In the genomic region with DNA sequence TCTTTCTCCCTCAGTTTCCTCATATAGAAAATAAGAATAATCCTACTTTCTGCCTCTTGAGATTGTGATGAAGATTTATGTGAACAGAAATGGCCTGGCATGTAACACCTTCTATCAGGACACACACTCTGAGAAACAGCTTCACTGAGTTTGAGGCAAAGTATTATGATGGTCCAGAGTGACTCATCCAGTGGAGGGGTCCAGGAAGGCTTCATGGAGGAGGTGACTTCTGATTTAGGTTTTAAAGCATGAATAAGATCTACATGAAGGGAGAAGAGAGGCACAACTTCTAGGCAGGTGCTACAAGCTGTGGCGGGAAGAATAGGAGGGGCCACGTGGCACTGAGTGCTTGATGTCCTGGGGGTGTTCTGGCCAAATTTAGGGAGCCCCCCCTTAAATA, we compare ENCODE assay signal across 22 cellular contexts.
DNase-seq lines count a peak whose midpoint lies in the region; ATAC-seq, FAIRE-seq and TF ChIP-seq lines count a peak whose summit lies in the region.
"Had no signal": no experiment of that assay in that cellular context is flagged by ENCODE, and none has a peak within 500 bp of the region (broad histone marks: within the 10 kb centered on the region; RNA-seq: fewer than 3 reads in every experiment).

No MANE protein-coding gene starts in this region.

- H3T11ph ChIP-seq in H9 (ENCODE audit: low read length), result no peak overlapping the region

- H3K23me2 ChIP-seq in H9 (ENCODE audit: insufficient read length, low read depth, low read length, poor library complexity, severe bottlenecking), result no peaks in the 10 kb centered on the region

- CTCF ChIA-PET in A549 (lab: Yijun Ruan, JAX) (interaction anchor here (1.2 kb wide), 1 partner anchor 18 kb away, joined by 3 read pairs; no protein-coding TSS in a partner anchor), K562 (lab: Yijun Ruan, JAX; ENCODE audit: low intra/inter-chr PET ratio) (no interaction called here)

- no peak overlapping the region for H4K5ac ChIP-seq in H9 (ENCODE audit: insufficient read length, low read depth, low read length)

- H4K20me1 ChIP-seq in K562 (replicated peaks; ENCODE audit: control insufficient read depth, insufficient read depth, low read length), result 0 out of 2 replicates have a peak, but pooled peaks cover 4% of the 10 kb centered on the region
- no peaks in the 10 kb centered on the region for H4K20me1 ChIP-seq in H9 (ENCODE audit: control insufficient read depth, insufficient read depth, insufficient read length)
- H4K20me1 ChIP-seq: BLaER1 treated with 17β-estradiol and CSF1 and Interleukin-3, amounts not matched to agents 10 nM and 100 nM had no signal

- H3K36me3 Mint-ChIP-seq in glutamatergic neuron (ENCODE audit: unreplicated experiment) (peaks cover 5% of the 10 kb centered on the region), H9 (ENCODE audit: insufficient read depth in 1 of 3, low read depth in 3 of 3) (no peaks in the 10 kb centered on the region)
- no peaks in the 10 kb centered on the region for H3K36me3 Mint-ChIP-seq in activated T-cell treated with anti-CD3 and anti-CD28 coated beads, Interleukin-2, amount 50 U/mL, for 72 hours (ENCODE audit: insufficient read depth in 2 of 2)
- H3K36me3 Mint-ChIP-seq: CD8-positive, alpha-beta T cell had no signal

- intact Hi-C loops in K562 (cut with micrococcal nuclease), result no loop called here
- intact Hi-C loops in posterior vena cava (cut with DNase I), result no loop called here

- H2BK12ac ChIP-seq in H9 (ENCODE audit: insufficient read length, low read depth, low read length), result no peak overlapping the region

- H3K18ac ChIP-seq in H9 (ENCODE audit: insufficient read length, low read depth, low read length), result no peak overlapping the region

- H3K27ac ChIP-seq in A549 (peak overlapping the region in 1 of 2 experiments; percentile 68; a peak in 2 of 6 replicates), K562 (ENCODE audit: extremely low read depth, low read depth, low read length) (no peak overlapping the region), H9 (ENCODE audit: insufficient read length, low read depth, low read length) (no peak overlapping the region)
- H3K27ac ChIP-seq: BLaER1 treated with 17β-estradiol and CSF1 and Interleukin-3, amounts not matched to agents 10 nM and 100 nM; C4-2B had no signal

- H3K4ac ChIP-seq in H9 (ENCODE audit: low read depth, low read length), result no peak overlapping the region

- H3K27me3 ChIP-seq in K562 (ENCODE audit: control insufficient read depth in 2 of 2, insufficient read depth in 2 of 2, low read length in 2 of 2) (peaks cover 3 to 17% of the 10 kb centered on the region in 2 experiments; a peak in 3 of 5 replicates), H9 (ENCODE audit: insufficient read depth, low read length) (no peaks in the 10 kb centered on the region)
- H3K27me3 ChIP-seq: BLaER1 treated with 17β-estradiol and CSF1 and Interleukin-3, amounts not matched to agents 10 nM and 100 nM had no signal

- no TSS peak for BruUV-seq in K562 (replicated peaks; lab: Mats Ljungman, UMichigan)

- H3K27ac Mint-ChIP-seq in glutamatergic neuron (ENCODE audit: unreplicated experiment) (peak overlapping the region; percentile 13), H9 (no peak overlapping the region)
- no peak overlapping the region for H3K27ac Mint-ChIP-seq in activated T-cell treated with anti-CD3 and anti-CD28 coated beads, Interleukin-2, amount 50 U/mL, for 72 hours
- H3K27ac Mint-ChIP-seq: B cell; CD4-positive, alpha-beta T cell; CD8-positive, alpha-beta T cell had no signal

- H3K79me1 ChIP-seq in H9 (ENCODE audit: insufficient read depth, low read depth, low read length, poor library complexity, severe bottlenecking), result no peaks in the 10 kb centered on the region

- peaks cover 9% of the 10 kb centered on the region for H3K9me3 Mint-ChIP-seq in glutamatergic neuron (ENCODE audit: unreplicated experiment)
- no peaks in the 10 kb centered on the region for H3K9me3 Mint-ChIP-seq in H9
- no peaks in the 10 kb centered on the region for H3K9me3 Mint-ChIP-seq in activated T-cell treated with anti-CD3 and anti-CD28 coated beads, Interleukin-2, amount 50 U/mL, for 72 hours
- H3K9me3 Mint-ChIP-seq: CD4-positive, alpha-beta T cell; CD8-positive, alpha-beta T cell had no signal

- H3K27me3 Mint-ChIP-seq in glutamatergic neuron (ENCODE audit: unreplicated experiment) (peaks cover 19% of the 10 kb centered on the region), H9 (ENCODE audit: low read depth) (peaks cover 23% of the 10 kb centered on the region)
- no peaks in the 10 kb centered on the region for H3K27me3 Mint-ChIP-seq in activated T-cell treated with anti-CD3 and anti-CD28 coated beads, Interleukin-2, amount 50 U/mL, for 72 hours (ENCODE audit: low read depth)
- H3K27me3 Mint-ChIP-seq: CD4-positive, alpha-beta T cell had no signal

- H3K9ac ChIP-seq in K562 (ENCODE audit: insufficient read depth in 1 of 2, low read depth in 2 of 2, low read length in 2 of 2) (no peak overlapping the region), H9 (ENCODE audit: extremely low read depth, insufficient read length, low read length) (no peak overlapping the region)
- H3K9ac ChIP-seq: BLaER1 treated with 17β-estradiol and CSF1 and Interleukin-3, amounts not matched to agents 10 nM and 100 nM had no signal

- H3K56ac ChIP-seq in H9 (ENCODE audit: insufficient read length, low read depth, low read length), result no peak overlapping the region

- no peak overlapping the region for H3K4me3 Mint-ChIP-seq in glutamatergic neuron (ENCODE audit: unreplicated experiment)
- H3K4me3 Mint-ChIP-seq in H9, result no peak overlapping the region
- H3K4me3 Mint-ChIP-seq in activated T-cell treated with anti-CD3 and anti-CD28 coated beads, Interleukin-2, amount 50 U/mL, for 72 hours, result no peak overlapping the region
- H3K4me3 Mint-ChIP-seq: B cell; CD4-positive, alpha-beta T cell; CD8-positive, alpha-beta T cell had no signal

- H3K4me1 Mint-ChIP-seq in glutamatergic neuron (ENCODE audit: low read depth, unreplicated experiment), result peaks cover 35% of the 10 kb centered on the region
- peaks cover 9 to 11% of the 10 kb centered on the region in 2 experiments for H3K4me1 Mint-ChIP-seq in H9
- no peaks in the 10 kb centered on the region for H3K4me1 Mint-ChIP-seq in activated T-cell treated with anti-CD3 and anti-CD28 coated beads, Interleukin-2, amount 50 U/mL, for 72 hours (ENCODE audit: low read depth)
- H3K4me1 Mint-ChIP-seq: B cell had no signal

- peaks cover 22% of the 10 kb centered on the region for H3K4me1 ChIP-seq in A549
- peaks cover 0 to 5% of the 10 kb centered on the region in 2 experiments; a peak in 2 of 5 replicates for H3K4me1 ChIP-seq in K562 (replicated peaks in 1 of 2; ENCODE audit: control insufficient read depth in 2 of 2, insufficient read depth in 2 of 2, low read length in 2 of 2)
- H3K4me1 ChIP-seq in H9 (ENCODE audit: insufficient read depth, low read length), result no peaks in the 10 kb centered on the region
- H3K4me1 ChIP-seq: Caco-2 had no signal

- DNase-seq in A549 (ENCODE audit: low read depth in 1 of 2, low spot score in 1 of 2), result no peak
- DNase-seq in K562 (ENCODE audit: extremely low read depth in 1 of 4, low spot score in 3 of 4), result no peak
- DNase-seq in glutamatergic neuron, result no peak
- DNase-seq in urothelium cell line (ENCODE audit: low spot score), result no peak
- no peak for DNase-seq in H9
- no peak for DNase-seq in activated T-cell treated with anti-CD3 and anti-CD28 coated beads, Interleukin-2, amount 50 U/mL, for 72 hours
- no peak for DNase-seq in posterior vena cava (ENCODE audit: low spot score)
- DNase-seq: 8988T; AML-193; Caco-2; Calu3; CD4-positive, alpha-beta T cell; CD8-positive, alpha-beta T cell; DMS79 treated with DMSO at 0.1 percent for 48 hours; GF-D8 had no signal

- H2BK15ac ChIP-seq in H9 (ENCODE audit: low read depth, low read length), result no peak overlapping the region

- H2BK5ac ChIP-seq in H9 (ENCODE audit: insufficient read length, low read length), result no peak overlapping the region

- TF ChIP-seq EP300 in A549 (IDR thresholded peaks at IDR 0.05) (no peak), K562 (IDR thresholded peaks at IDR 0.05; ENCODE audit: low read length) (no peak)

- POLR2A ChIA-PET in A549 (lab: Yijun Ruan, JAX), result no interaction called here
- POLR2A ChIA-PET in K562 (lab: Yijun Ruan, JAX), result no interaction called here

- TF ChIP-seq CTCF in A549 (IDR thresholded peaks at IDR 0.05) (no peak), K562 (IDR thresholded peaks at IDR 0.05 in 2 of 3, conservative IDR thresholded peaks at IDR 0.05 in 1 of 3; ENCODE audit: insufficient read depth in 2 of 3, low read depth in 1 of 3, low read length in 3 of 3) (no peak), glutamatergic neuron (IDR thresholded peaks at IDR 0.05; ENCODE audit: partially characterized antibody, unreplicated experiment) (no peak), H9 (conservative IDR thresholded peaks at IDR 0.05) (no peak)

- H4K91ac ChIP-seq in H9 (ENCODE audit: insufficient read length, low read depth, low read length), result no peak overlapping the region

- H3K14ac ChIP-seq in H9 (ENCODE audit: insufficient read depth, low read length), result no peak overlapping the region

- H3K4me3 ChIP-seq in A549 (no peak overlapping the region), K562 (no peak overlapping the region)
- H3K4me3 ChIP-seq: BLaER1 treated with 17β-estradiol and CSF1 and Interleukin-3, amounts not matched to agents 10 nM and 100 nM had no signal

- no peak overlapping the region for H2BK120ac ChIP-seq in H9 (ENCODE audit: low read depth, low read length, poor library complexity, severe bottlenecking)

- TF ChIP-seq POLR2A in A549 (IDR thresholded peaks at IDR 0.05; ENCODE audit: low read length) (no peak), K562 (conservative IDR thresholded peaks at IDR 0.05) (no peak)

- no peaks in the 10 kb centered on the region for H3K9me1 ChIP-seq in K562 (ENCODE audit: control insufficient read depth, insufficient read depth, low read length)

- no peaks in the 10 kb centered on the region for H3K79me2 ChIP-seq in K562 (ENCODE audit: control insufficient read depth, insufficient read depth, low read length)
- H3K79me2 ChIP-seq in H9 (ENCODE audit: insufficient read depth, low read length), result no peaks in the 10 kb centered on the region

- ATAC-seq in A549 (no peak), K562 (no peak)
- no peak for ATAC-seq in activated T-cell treated with anti-CD3 and anti-CD28 coated beads, Interleukin-2, amount 50 U/mL, for 72 hours (replicated peaks in 1 of 2)
- ATAC-seq: CD8-positive, alpha-beta T cell had no signal

- FAIRE-seq in A549 (lab: Jason Lieb, UNC) (no peak), K562 (lab: Jason Lieb, UNC) (no peak), urothelium cell line (lab: Jason Lieb, UNC) (peak; percentile 27)
- FAIRE-seq: A204.1, D721Med, G401.6, GM12891 had no signal

- H3K9me3 ChIP-seq in A549 (no peaks in the 10 kb centered on the region), K562 (replicated peaks; ENCODE audit: control insufficient read depth, insufficient read depth, low read depth, low read length) (no peaks in the 10 kb centered on the region), H9 (ENCODE audit: control insufficient read depth, low read depth, low read length) (no peaks in the 10 kb centered on the region)
- H3K9me3 ChIP-seq: BLaER1 treated with 17β-estradiol and CSF1 and Interleukin-3, amounts not matched to agents 10 nM and 100 nM; Caco-2 had no signal

- H3K4me2 ChIP-seq in A549 (no peak overlapping the region), K562 (ENCODE audit: insufficient read depth, low read length) (no peak overlapping the region), H9 (ENCODE audit: insufficient read depth, insufficient read length, low read length) (no peak overlapping the region)

- no peak overlapping the region for H2AFZ ChIP-seq in K562 (ENCODE audit: low read depth, low read length)
- H2AFZ ChIP-seq in H9 (ENCODE audit: low read length), result no peak overlapping the region

- no peak for TF ChIP-seq RAD21 in A549 (conservative IDR thresholded peaks at IDR 0.05 in 1 of 2, IDR thresholded peaks at IDR 0.05 in 1 of 2)
- TF ChIP-seq RAD21 in K562 (CRISPR knock-in tag; conservative IDR thresholded peaks at IDR 0.05 in 1 of 2, IDR thresholded peaks at IDR 0.05 in 1 of 2), result no peak

- no peak overlapping the region for H4K8ac ChIP-seq in H9 (replicated peaks; ENCODE audit: insufficient read length, low read depth, low read length)

- 81% methylated on average over 2 of the region's 2 CpGs for WGBS in A549 (ENCODE audit: missing lambda C conversion rate)
- 8% methylated on average over 2 of the region's 2 CpGs for WGBS in K562 (ENCODE audit: insufficient coverage, low coverage, missing lambda C conversion rate)
- no CpG with 5 or more reads among the region's 2 CpGs for WGBS in H9 (ENCODE audit: extremely low coverage, insufficient read length, low lambda C conversion rate)

- in situ Hi-C loops in K562 (cut with MboI), result no loop called here

- H2BK20ac ChIP-seq in H9 (ENCODE audit: low read depth, low read length, poor library complexity, severe bottlenecking), result no peak overlapping the region

- H3K23ac ChIP-seq in H9 (ENCODE audit: insufficient read length, low read depth, low read length), result no peak overlapping the region

- no peaks in the 10 kb centered on the region for H3K36me3 ChIP-seq in K562 (ENCODE audit: control insufficient read depth, insufficient read depth, low read length)
- H3K36me3 ChIP-seq: BLaER1 treated with 17β-estradiol and CSF1 and Interleukin-3, amounts not matched to agents 10 nM and 100 nM had no signal

- no peak overlapping the region for H2AK5ac ChIP-seq in H9 (ENCODE audit: insufficient read length, low read length)

Comparison
In these comparisons a context has a peak if more than half of its experiments do, and no peak if none do; other contexts are left out.
1. Of the 35 proteins assayed by ChIP-seq in both K562 and A549: peak only in K562: none; only in A549: E2F6; in both: ZFP36; in neither: 33.